ENCODE assay signal across 8 cellular contexts in genomic region chr10:110357252-110357780, GRCh38. TPM values are rescaled to one million over a fixed set of nuclear protein-coding genes. Genes with fewer than 3 reads are reported as not detected.
DNase-seq lines count a peak whose midpoint lies in the region; ATAC-seq lines count a peak whose summit lies in the region.

No MANE protein-coding gene starts in this region.

- no peaks in the 10 kb centered on the region for H3K36me3 ChIP-seq in esophagus (ENCODE audit: control insufficient read depth in 2 of 2, insufficient read depth in 2 of 2, low read length in 1 of 2)

- no peaks in the 10 kb centered on the region for H3K9me3 ChIP-seq in esophagus (ENCODE audit: control insufficient read depth in 2 of 2, insufficient read depth in 1 of 2, low read depth in 1 of 2, low read length in 1 of 2)

- DNase-seq in EL (peak; percentile 88), NCI-H510A treated with DMSO at 0.1 percent for 48 hours (lab: John Stamatoyannopoulos, UW) (no peak), COLO668 (lab: John Stamatoyannopoulos, UW; ENCODE audit: unreplicated experiment) (no peak)
- DNase-seq in activated CD4-positive, alpha-beta T cell treated with anti-CD3 and anti-CD28 coated beads, Interleukin-2, amount 50 U/mL, for 1 hour, result peak; percentile 58
- peak; percentile 79 for DNase-seq in stimulated activated CD4-positive, alpha-beta T cell treated with anti-CD3 and anti-CD28 coated beads, Interleukin-1b, Interleukin-23, amount 100 ng/mL, for 48 hours

- WGBS in esophagus, 2 donors, result 29 to 57% methylated on average over 17 of the region's 17 CpGs

- ATAC-seq in HG02973 (IDR thresholded peaks at IDR 0.05; ENCODE audit: unreplicated experiment) (peak; percentile 22), GM19035 (IDR thresholded peaks at IDR 0.05; ENCODE audit: unreplicated experiment) (no peak)

- H3K27me3 ChIP-seq in esophagus (ENCODE audit: control insufficient read depth in 1 of 2, insufficient read depth in 2 of 2, low read length in 2 of 2), result no peaks in the 10 kb centered on the region

- peak overlapping the region; percentile 80 to 90 for H3K27ac ChIP-seq in esophagus (ENCODE audit: low read depth in 2 of 2, low read length in 1 of 2)

- peak overlapping the region in 1 of 2 donors; percentile 27 for H3K4me3 ChIP-seq in esophagus (ENCODE audit: low read depth in 1 of 2, low read length in 2 of 2)

- peaks cover 11 to 12% of the 10 kb centered on the region in 2 donors for H3K4me1 ChIP-seq in esophagus (ENCODE audit: control insufficient read depth in 2 of 2, insufficient read depth in 2 of 2, low read length in 1 of 2)

RNA-seq across cellular contexts. Expression of gene SMNDC1, which starts 52.6 kb away (rescaled TPM):
- 10 to 100 TPM in 1 of 2 donors, 1 to 10 TPM in 1; 7.8 to 11.1 TPM for polyA plus RNA-seq in esophagus

Comparison
In these comparisons a context has a peak if more than half of its experiments do, and no peak if none do; other contexts are left out.
1. DNase-seq: peak in EL (single experiment), activated CD4-positive, alpha-beta T cell treated with anti-CD3 and anti-CD28 coated beads, Interleukin-2, amount 50 U/mL, for 1 hour (single experiment) and stimulated activated CD4-positive, alpha-beta T cell treated with anti-CD3 and anti-CD28 coated beads, Interleukin-1b, Interleukin-23, amount 100 ng/mL, for 48 hours (single experiment); none in NCI-H510A treated with DMSO at 0.1 percent for 48 hours (single experiment) and COLO668 (single experiment).